ENCODE assay signal across 8 cellular contexts in the genomic region with DNA sequence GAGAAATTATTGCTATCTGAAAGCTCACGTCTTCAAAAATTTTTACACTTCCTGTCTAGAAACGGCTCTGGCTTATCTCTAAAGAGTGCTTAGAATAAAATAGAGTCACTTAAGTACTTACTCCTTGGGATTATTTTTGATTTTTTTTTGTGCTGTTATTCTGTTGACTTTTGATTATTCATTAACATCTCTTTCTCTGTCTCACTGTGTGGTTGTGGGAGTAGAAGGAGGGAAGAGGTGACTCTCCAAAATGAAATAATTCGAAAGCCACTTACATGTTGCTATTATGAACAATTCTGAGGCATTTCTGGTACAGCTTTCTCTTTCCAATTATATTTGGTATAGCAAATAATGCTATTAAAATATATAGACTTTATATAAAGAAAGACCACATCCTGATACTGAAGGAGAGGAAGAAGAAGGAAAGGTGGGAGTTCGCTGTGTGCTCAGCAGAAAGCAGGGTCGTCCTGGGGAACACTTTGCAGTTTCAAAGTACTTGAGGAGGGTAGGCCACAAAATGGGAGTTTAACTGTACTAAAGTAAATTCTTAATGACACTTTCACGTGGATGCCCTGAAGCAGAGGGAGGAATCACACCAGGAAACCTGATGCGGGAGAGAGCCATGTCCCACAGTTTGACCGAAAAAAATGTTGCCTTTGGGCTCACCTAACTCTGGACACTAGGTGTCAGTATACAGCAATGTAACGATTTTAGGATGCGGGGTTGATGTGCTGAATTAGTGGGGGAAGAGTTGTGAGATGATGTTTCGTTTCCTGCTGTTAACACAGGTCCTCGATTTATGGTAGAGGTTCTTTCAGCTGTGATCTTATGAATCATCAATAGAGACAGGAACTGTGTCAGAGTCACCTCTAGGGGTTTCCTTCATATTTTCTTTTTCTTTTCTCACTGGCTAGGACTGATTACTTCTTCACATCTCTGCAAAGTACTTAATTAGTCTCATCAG. TPM values are rescaled to one million over a fixed set of nuclear protein-coding genes. Genes with fewer than 3 reads are reported as not detected.
DNase-seq lines count a peak whose midpoint lies in the region; ATAC-seq and TF ChIP-seq lines count a peak whose summit lies in the region.

No MANE protein-coding gene starts in this region.

- H3K27me3 ChIP-seq in right cardiac atrium (ENCODE audit: control insufficient read depth, insufficient read depth), result no peaks in the 10 kb centered on the region

- POLR2A ChIA-PET in AG04449 (lab: Yijun Ruan, JAX), result no interaction called here

- H3K27ac ChIP-seq in right cardiac atrium (ENCODE audit: low read length), result no peak overlapping the region

- peak; percentile 68 for TF ChIP-seq CTCF in AG04449 (IDR thresholded peaks at IDR 0.05; ENCODE audit: insufficient read depth, low read length, missing control alignments)

- 18% methylated on average over 12 of the region's 12 CpGs for WGBS in right cardiac atrium

- H3K9me3 ChIP-seq in right cardiac atrium (ENCODE audit: control insufficient read depth, low read length), result no peaks in the 10 kb centered on the region

- no peak for DNase-seq in AG04449 (ENCODE audit: low read depth, low spot score)
- DNase-seq in NCI-H1694 treated with DMSO at 0.1 percent for 48 hours (lab: John Stamatoyannopoulos, UW), result peak; percentile 88
- peak in 4 of 5 donors; percentile 5 to 81 (median 34) for DNase-seq in T-helper 1 cell
- DNase-seq in anterior cingulate cortex (lab: John Stamatoyannopoulos, UW), result peak in 40 of 58 donors; percentile 1 to 71 (median 16)
- DNase-seq in right cardiac atrium, result no peak
- no peak for DNase-seq in sciatic nerve (ENCODE audit: low spot score)

- ATAC-seq in GM18517 (IDR thresholded peaks at IDR 0.05; ENCODE audit: unreplicated experiment), result peak; percentile 98
- peak; percentile 98 for ATAC-seq in HG02970 (IDR thresholded peaks at IDR 0.05; ENCODE audit: low FRiP score, unreplicated experiment)
- peak; percentile 90 to 91 for ATAC-seq in right cardiac atrium
- ATAC-seq in sciatic nerve, result peak; percentile 93

- no peaks in the 10 kb centered on the region for H3K4me1 ChIP-seq in right cardiac atrium (ENCODE audit: control insufficient read depth, insufficient read depth, low read length)

- intact Hi-C loops in right cardiac atrium (cut with DNase I), result loop anchor here in 3 of 4 donors (5.0 to 10.0 kb wide), 7 partner anchors 177 to 1645 kb away; a partner anchor contains a TSS
- intact Hi-C loops in sciatic nerve (cut with DNase I), result loop anchor here (10.0 kb wide), 1 partner anchor 1457 kb away; no protein-coding TSS in a partner anchor

- CTCF ChIA-PET in AG04449 (lab: Yijun Ruan, JAX), result interaction anchor here (0.6 to 5.6 kb wide), 31 partner anchors 11 to 1834 kb away, joined by 3 to 57 read pairs (median 4); a partner anchor contains a TSS

- H3K4me3 ChIP-seq in AG04449 (ENCODE audit: low read depth, low read length) (peak overlapping the region; percentile 26; the same call in 1 of the 2 replicates), right cardiac atrium (ENCODE audit: low read length) (peak overlapping the region; percentile 26)

RNA-seq across cellular contexts. Expression of a gene that starts 9.8 kb away (rescaled TPM):
- total RNA-seq in right cardiac atrium (100 to 1,000 TPM in 1 of 4 donors, 10 to 100 TPM in 3; 81.0 to 106 (median 93.9) TPM), sciatic nerve (53.5 TPM)
- 80.4 TPM for polyA plus RNA-seq in right cardiac atrium

Comparison
In these comparisons a context has a peak if more than half of its experiments do, and no peak if none do; other contexts are left out.
1. DNase-seq: peak in NCI-H1694 treated with DMSO at 0.1 percent for 48 hours (single experiment), T-helper 1 cell (4 of 5) and anterior cingulate cortex (40 of 58); none in AG04449 (single experiment), right cardiac atrium (0 of 3) and sciatic nerve (single experiment).
2. Peak in every context shown above with its lines, with median percentiles within 50 percentile points of each other: ATAC-seq.